ENCODE assay signal across 9 cellular contexts in the genomic region with DNA sequence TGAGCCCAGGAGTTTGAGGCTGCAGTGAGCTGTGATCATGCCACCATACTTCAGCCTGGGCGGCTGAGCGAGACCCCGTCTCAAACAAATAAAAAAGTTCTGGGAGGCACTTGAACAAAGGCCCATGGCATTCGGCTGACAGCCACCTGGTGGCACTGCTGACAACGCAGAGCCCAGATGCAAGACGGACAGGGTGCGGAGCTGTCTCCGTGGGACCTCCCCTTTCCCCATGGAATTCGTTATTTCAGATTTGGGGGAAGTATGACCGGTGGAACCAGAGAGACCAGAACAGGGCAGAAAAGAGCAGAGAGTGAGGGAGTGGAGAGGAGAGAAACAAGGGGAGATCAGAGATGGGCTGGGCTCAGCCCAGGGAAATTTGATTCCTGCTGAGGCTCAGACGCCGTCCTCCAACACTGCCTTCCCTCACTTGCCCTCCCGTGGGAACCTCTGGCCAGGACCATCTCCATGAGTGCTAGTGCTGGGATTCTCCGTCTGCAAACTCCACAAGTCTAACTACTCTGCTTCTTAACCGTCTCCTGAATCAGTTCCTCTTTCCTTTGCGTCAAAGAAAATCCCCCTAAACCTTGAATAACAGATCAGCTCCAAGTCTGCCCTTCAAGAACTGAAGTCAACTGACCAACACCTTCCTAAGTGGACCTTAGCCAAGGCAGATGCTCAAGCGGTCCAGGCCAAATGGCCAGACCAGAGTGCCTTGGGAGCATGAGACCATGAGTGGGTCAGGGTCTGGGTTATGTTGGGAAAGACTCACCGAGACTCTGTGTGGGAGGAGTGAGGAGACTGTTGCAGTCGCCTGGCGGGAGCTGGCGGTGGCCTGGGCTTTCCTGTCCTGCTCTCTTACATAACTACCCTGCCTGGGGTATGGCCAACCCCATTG.
DNase-seq lines count a peak whose midpoint lies in the region; ATAC-seq and TF ChIP-seq lines count a peak whose summit lies in the region.
"Had no signal": no experiment of that assay in that cellular context is flagged by ENCODE, and none has a peak within 500 bp of the region (broad histone marks: within the 10 kb centered on the region; RNA-seq: fewer than 3 reads in every experiment).

No MANE protein-coding gene starts in this region.

- peaks cover 0 to 5% (median 2%) of the 10 kb centered on the region in 4 donors for H3K4me1 ChIP-seq in tibial artery

- intact Hi-C loops in tibial artery (cut with DNase I; ENCODE audit: low total_unique reads): no loop called here

- H3K9me3 ChIP-seq in tibial artery: no peaks in the 10 kb centered on the region
- H3K9me3 ChIP-seq: upper lobe of left lung had no signal

- ATAC-seq in GM19452 (IDR thresholded peaks at IDR 0.05; ENCODE audit: unreplicated experiment): no peak
- no peak for ATAC-seq in HG03175 (IDR thresholded peaks at IDR 0.05; ENCODE audit: unreplicated experiment)

- DNase-seq in Ammon's horn (ENCODE audit: low spot score) (peak; percentile 52), epithelial cell of esophagus (ENCODE audit: low read depth) (peak; percentile 35), tibial artery (no peak)
- DNase-seq: NCI-H187 had no signal

- no peak overlapping the region for H3K4me3 ChIP-seq in epithelial cell of esophagus (ENCODE audit: low read length)
- no peak overlapping the region for H3K4me3 ChIP-seq in tibial artery
- H3K4me3 ChIP-seq: upper lobe of left lung had no signal

- no peaks in the 10 kb centered on the region for H3K27me3 ChIP-seq in tibial artery
- H3K27me3 ChIP-seq: upper lobe of left lung had no signal

- TF ChIP-seq CTCF in LNCAP (IDR thresholded peaks at IDR 0.05): peak; percentile 13; the same call in 1 of the 2 replicates
- peak; percentile 55 for TF ChIP-seq CTCF in epithelial cell of esophagus (IDR thresholded peaks at IDR 0.05; ENCODE audit: insufficient read depth, low read depth, low read length, missing control alignments)
- no peak for TF ChIP-seq CTCF in tibial artery (IDR thresholded peaks at IDR 0.05)

- peaks cover 5 to 85% (median 27%) of the 10 kb centered on the region in 3 donors for H3K36me3 ChIP-seq in tibial artery

- no peak overlapping the region for H3K27ac ChIP-seq in tibial artery
- H3K27ac ChIP-seq: epithelial cell of prostate had no signal

Comparison
In these comparisons a context has a peak if more than half of its experiments do, and no peak if none do; other contexts are left out.
1. DNase-seq: peak in Ammon's horn (single experiment) and epithelial cell of esophagus (single experiment); none in tibial artery (0 of 2).
2. CTCF ChIP-seq: peak in LNCAP (single experiment) and epithelial cell of esophagus (single experiment); none in tibial artery (0 of 2).